ENCODE assay signal across 15 cellular contexts in genomic region chr2:69583434-69583833, GRCh38.
DNase-seq lines count a peak whose midpoint lies in the region; ATAC-seq, FAIRE-seq and TF ChIP-seq lines count a peak whose summit lies in the region.
"Had no signal": no experiment of that assay in that cellular context is flagged by ENCODE, and none has a peak within 500 bp of the region (broad histone marks: within the 10 kb centered on the region; RNA-seq: fewer than 3 reads in every experiment).

No MANE protein-coding gene starts in this region.

- H4K20me1 ChIP-seq in DND-41 (ENCODE audit: insufficient read depth, low read length), result peaks cover 72% of the 10 kb centered on the region

- H3K4me3 Mint-ChIP-seq in T-helper 2 cell treated with Interferon-gamma antibody and Interleukin-4, amounts not matched to agents 5 μg/mL and 100 μg/mL, for 36 hours, result peak overlapping the region; percentile 64
- H3K4me3 Mint-ChIP-seq in activated naive CD8-positive, alpha-beta T cell treated with anti-CD3 and anti-CD28 coated beads, Interleukin-2, amount 10 ng/mL, durations not matched to agents 7 days and 5 days, result peak overlapping the region; percentile 80
- peak overlapping the region in 9 of 10 donors; percentile 55 to 81 (median 71) for H3K4me3 Mint-ChIP-seq in naive thymus-derived CD8-positive, alpha-beta T cell
- H3K4me3 Mint-ChIP-seq: WTC11 had no signal

- no peak for FAIRE-seq in GM19239 (lab: Jason Lieb, UNC)
- FAIRE-seq: colon, islet of Langerhans had no signal

- no peaks in the 10 kb centered on the region for H3K9me3 ChIP-seq in DND-41 (ENCODE audit: insufficient read depth, low read length, severe bottlenecking)
- H3K9me3 ChIP-seq: prostate gland, testis had no signal

- no peak for ATAC-seq in DND-41 (ENCODE audit: insufficient read depth, low read depth)
- no peak for ATAC-seq in activated naive CD8-positive, alpha-beta T cell treated with anti-CD3 and anti-CD28 coated beads, Interleukin-2, amount 10 ng/mL, durations not matched to agents 7 days and 5 days (ENCODE audit: low read depth)
- no peak for ATAC-seq in naive thymus-derived CD8-positive, alpha-beta T cell
- ATAC-seq in GM21529 (IDR thresholded peaks at IDR 0.05; ENCODE audit: unreplicated experiment), result no peak
- ATAC-seq: WTC11 had no signal

- TF ChIP-seq CTCF in DND-41 (IDR thresholded peaks at IDR 0.05; ENCODE audit: borderline replicate concordance, extremely low read depth, low read length, poor library complexity, severe bottlenecking), result no peak

- peaks cover 32% of the 10 kb centered on the region for H3K36me3 ChIP-seq in DND-41 (ENCODE audit: insufficient read depth, low read length)
- H3K36me3 ChIP-seq: prostate gland had no signal

- POLR2A ChIA-PET in activated naive CD8-positive, alpha-beta T cell treated with anti-CD3 and anti-CD28 coated beads, Interleukin-2, amount 10 ng/mL, durations not matched to agents 7 days and 5 days (lab: Charles Lee), result interaction anchor here (1.2 to 1.5 kb wide), 3 partner anchors 13 to 60 kb away, joined by 3 to 9 read pairs (median 3); partner anchors contain the start of gene AAK1
- POLR2A ChIA-PET in naive thymus-derived CD8-positive, alpha-beta T cell (lab: Charles Lee), result interaction anchor here (1.2 to 2.2 kb wide), 4 partner anchors 19 to 61 kb away, joined by 3 to 6 read pairs (median 4); no protein-coding TSS in a partner anchor

- H3K9ac ChIP-seq in DND-41 (ENCODE audit: low read depth, low read length), result no peak overlapping the region

- no peaks in the 10 kb centered on the region for H3K9me3 Mint-ChIP-seq in T-helper 2 cell treated with Interferon-gamma antibody and Interleukin-4, amounts not matched to agents 5 μg/mL and 100 μg/mL, for 36 hours
- no peaks in the 10 kb centered on the region for H3K9me3 Mint-ChIP-seq in activated naive CD8-positive, alpha-beta T cell treated with anti-CD3 and anti-CD28 coated beads, Interleukin-2, amount 10 ng/mL, durations not matched to agents 7 days and 5 days
- H3K9me3 Mint-ChIP-seq in naive thymus-derived CD8-positive, alpha-beta T cell, result no peaks in the 10 kb centered on the region
- H3K9me3 Mint-ChIP-seq: WTC11 had no signal

- peaks cover 29% of the 10 kb centered on the region for H3K4me1 ChIP-seq in DND-41 (ENCODE audit: insufficient read depth, low read length)
- H3K4me1 ChIP-seq: prostate gland had no signal

- H3K27me3 Mint-ChIP-seq in T-helper 2 cell treated with Interferon-gamma antibody and Interleukin-4, amounts not matched to agents 5 μg/mL and 100 μg/mL, for 36 hours (ENCODE audit: low read depth), result no peaks in the 10 kb centered on the region
- no peaks in the 10 kb centered on the region for H3K27me3 Mint-ChIP-seq in activated naive CD8-positive, alpha-beta T cell treated with anti-CD3 and anti-CD28 coated beads, Interleukin-2, amount 10 ng/mL, durations not matched to agents 7 days and 5 days
- no peaks in the 10 kb centered on the region for H3K27me3 Mint-ChIP-seq in naive thymus-derived CD8-positive, alpha-beta T cell

- H3K27ac ChIP-seq in DND-41 (ENCODE audit: low read length), result peak overlapping the region; percentile 70
- H3K27ac ChIP-seq: 22Rv1, prostate gland, testis had no signal

- H3K79me2 ChIP-seq in DND-41 (ENCODE audit: insufficient read depth, low read length), result peaks cover 99% of the 10 kb centered on the region

- H3K36me3 Mint-ChIP-seq in T-helper 2 cell treated with Interferon-gamma antibody and Interleukin-4, amounts not matched to agents 5 μg/mL and 100 μg/mL, for 36 hours (ENCODE audit: low read depth), result peaks cover 11% of the 10 kb centered on the region
- peaks cover 15% of the 10 kb centered on the region for H3K36me3 Mint-ChIP-seq in activated naive CD8-positive, alpha-beta T cell treated with anti-CD3 and anti-CD28 coated beads, Interleukin-2, amount 10 ng/mL, durations not matched to agents 7 days and 5 days
- H3K36me3 Mint-ChIP-seq in naive thymus-derived CD8-positive, alpha-beta T cell, result peaks cover 2 to 36% (median 3%) of the 10 kb centered on the region in 3 donors
- H3K36me3 Mint-ChIP-seq: WTC11 had no signal

- no peak for DNase-seq in T-helper 2 cell treated with Interferon-gamma antibody and Interleukin-4, amounts not matched to agents 5 μg/mL and 100 μg/mL, for 36 hours (ENCODE audit: low spot score)
- DNase-seq in T-helper 2 cell (no peak), DND-41 (no peak), GM19239 (ENCODE audit: insufficient read length, low spot score) (no peak)
- no peak for DNase-seq in activated naive CD8-positive, alpha-beta T cell treated with anti-CD3 and anti-CD28 coated beads, Interleukin-2, amount 10 ng/mL, durations not matched to agents 7 days and 5 days
- no peak for DNase-seq in naive thymus-derived CD8-positive, alpha-beta T cell
- no peak for DNase-seq in stimulated activated CD4-positive, alpha-beta T cell treated with anti-CD3 and anti-CD28 coated beads, Interleukin-2, amount 100 ng/mL, for 24 hours
- DNase-seq: activated CD8-positive, alpha-beta memory T cell treated with anti-CD3 and anti-CD28 coated beads, Interleukin-2, amount 50 U/mL, for 4 hours had no signal

- no peak overlapping the region for H3K4me3 ChIP-seq in DND-41 (ENCODE audit: low read depth in 1 of 2, low read length in 2 of 2)
- H3K4me3 ChIP-seq: prostate gland, testis had no signal

- H2AFZ ChIP-seq in DND-41 (ENCODE audit: low read depth, low read length), result no peak overlapping the region

- H3K27me3 ChIP-seq in DND-41 (ENCODE audit: insufficient read depth, low read length, poor library complexity), result no peaks in the 10 kb centered on the region
- H3K27me3 ChIP-seq: testis had no signal

- H3K4me2 ChIP-seq in DND-41 (ENCODE audit: insufficient read depth, low read length), result no peak overlapping the region

- peaks cover 55% of the 10 kb centered on the region for H3K4me1 Mint-ChIP-seq in T-helper 2 cell treated with Interferon-gamma antibody and Interleukin-4, amounts not matched to agents 5 μg/mL and 100 μg/mL, for 36 hours (ENCODE audit: low read depth)
- H3K4me1 Mint-ChIP-seq in activated naive CD8-positive, alpha-beta T cell treated with anti-CD3 and anti-CD28 coated beads, Interleukin-2, amount 10 ng/mL, durations not matched to agents 7 days and 5 days, result peaks cover 69% of the 10 kb centered on the region
- peaks cover 48 to 93% (median 86%) of the 10 kb centered on the region in 4 donors for H3K4me1 Mint-ChIP-seq in naive thymus-derived CD8-positive, alpha-beta T cell

- H3K27ac Mint-ChIP-seq in T-helper 2 cell treated with Interferon-gamma antibody and Interleukin-4, amounts not matched to agents 5 μg/mL and 100 μg/mL, for 36 hours, result no peak overlapping the region
- H3K27ac Mint-ChIP-seq in activated naive CD8-positive, alpha-beta T cell treated with anti-CD3 and anti-CD28 coated beads, Interleukin-2, amount 10 ng/mL, durations not matched to agents 7 days and 5 days, result peak overlapping the region; percentile 21
- H3K27ac Mint-ChIP-seq in naive thymus-derived CD8-positive, alpha-beta T cell, result peak overlapping the region in 9 of 10 donors; percentile 2 to 90 (median 83)
- H3K27ac Mint-ChIP-seq: WTC11 had no signal
